ENCODE assay signal across 8 cellular contexts in the genomic region with DNA sequence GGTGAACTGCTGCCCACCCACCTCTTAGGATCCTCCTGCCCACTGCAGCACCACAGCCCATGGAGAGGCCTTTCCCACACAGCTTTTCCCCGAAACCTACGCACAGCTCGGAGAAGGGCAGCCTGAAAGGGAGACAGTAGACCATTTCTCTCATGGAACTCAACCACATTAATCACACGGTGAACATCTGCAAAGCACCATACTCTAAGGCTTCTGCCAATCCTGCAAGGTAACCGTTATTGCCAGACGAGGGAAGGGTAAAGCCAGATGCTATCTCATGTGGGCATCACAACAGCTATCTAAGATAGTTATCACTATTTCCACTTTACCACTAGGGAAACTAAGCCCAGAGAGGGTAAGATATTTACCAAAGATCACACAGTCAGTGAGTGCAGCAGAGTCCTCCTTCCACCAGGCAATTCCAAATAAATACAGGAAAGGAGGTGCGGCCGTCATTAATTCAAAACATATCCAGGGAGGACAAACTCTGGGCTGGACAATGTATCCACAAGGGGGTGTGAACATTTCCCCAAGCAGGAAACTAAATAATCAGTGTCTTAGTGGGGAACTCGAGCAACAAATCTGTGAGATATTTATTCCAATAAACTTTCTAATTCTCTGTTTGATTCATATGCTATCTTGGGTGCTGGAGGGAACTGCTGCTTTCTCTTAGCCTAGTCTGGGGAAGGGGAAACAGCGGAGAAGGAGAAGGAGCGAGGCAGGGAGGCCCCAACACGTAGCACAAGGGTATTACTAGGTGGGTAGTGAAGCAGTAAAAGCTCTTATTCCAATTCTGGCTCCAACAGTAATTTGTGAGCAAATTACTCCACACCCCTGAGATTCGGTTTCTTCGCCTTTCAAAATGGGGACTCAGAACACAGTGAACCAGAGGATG. TPM values are rescaled to one million over a fixed set of nuclear protein-coding genes. Genes with fewer than 3 reads are reported as not detected.
DNase-seq lines count a peak whose midpoint lies in the region; ATAC-seq and TF ChIP-seq lines count a peak whose summit lies in the region.

No MANE protein-coding gene starts in this region.

- peaks cover 6% of the 10 kb centered on the region for H3K36me3 ChIP-seq in CD8-positive, alpha-beta T cell (ENCODE audit: insufficient read depth, low read length)
- no peaks in the 10 kb centered on the region for H3K36me3 ChIP-seq in ectodermal cell (ENCODE audit: control insufficient read depth, insufficient read depth, low read length)

- TF ChIP-seq CTCF in CD8-positive, alpha-beta T cell (IDR thresholded peaks at IDR 0.05) = no peak
- TF ChIP-seq CTCF in LNCaP clone FGC (IDR thresholded peaks at IDR 0.05; ENCODE audit: control insufficient read depth, extremely low read depth, insufficient read depth) (no peak), nephron progenitor cell (IDR thresholded peaks at IDR 0.05) (no peak)

- intact Hi-C loops in CD8-positive, alpha-beta T cell (cut with DNase I, micrococcal nuclease) = loop anchor here (1.0 to 5.0 kb wide), 10 partner anchors 72 to 1948 kb away; a partner anchor contains a TSS

- H3K27ac ChIP-seq in CD8-positive, alpha-beta T cell (ENCODE audit: low read depth, low read length) = peak overlapping the region; percentile 78
- H3K27ac ChIP-seq in ectodermal cell (ENCODE audit: insufficient read depth, low read depth, low read length, poor library complexity, severe bottlenecking) = no peak overlapping the region

- no peaks in the 10 kb centered on the region for H3K27me3 ChIP-seq in CD8-positive, alpha-beta T cell (ENCODE audit: insufficient read depth, low read length)
- H3K27me3 ChIP-seq in ectodermal cell (ENCODE audit: control insufficient read depth, insufficient read depth, low read length, poor library complexity, severe bottlenecking) = no peaks in the 10 kb centered on the region

- POLR2A ChIA-PET in CD8-positive, alpha-beta T cell (lab: Charles Lee) = interaction anchor here (0.6 to 2.6 kb wide), 6 partner anchors 9 to 295 kb away, joined by 3 to 8 read pairs (median 5); a partner anchor contains a TSS

- no peaks in the 10 kb centered on the region for H3K9me3 ChIP-seq in CD8-positive, alpha-beta T cell (ENCODE audit: low read length)
- H3K9me3 ChIP-seq in ectodermal cell (ENCODE audit: control insufficient read depth, low read length) = no peaks in the 10 kb centered on the region

- no peak for DNase-seq in CD8-positive, alpha-beta T cell
- no peak for DNase-seq in LNCaP clone FGC (ENCODE audit: low read depth)
- no peak for DNase-seq in nephron progenitor cell
- no peak for DNase-seq in globus pallidus (ENCODE audit: low spot score)
- no peak for DNase-seq in epidermal melanocyte (ENCODE audit: insufficient read length, low spot score)

- WGBS in ectodermal cell, 2 experiments = 55 to 59% methylated on average over 13 to 14 of the region's 14 CpGs

- H3K4me1 Mint-ChIP-seq in CD8-positive, alpha-beta T cell (ENCODE audit: low read depth) = peaks cover 44% of the 10 kb centered on the region
- H3K4me1 Mint-ChIP-seq in nephron progenitor cell = peaks cover 43% of the 10 kb centered on the region

- peak overlapping the region; percentile 93 for H3K27ac Mint-ChIP-seq in CD8-positive, alpha-beta T cell
- H3K27ac Mint-ChIP-seq in nephron progenitor cell = peak overlapping the region; percentile 96

- CTCF ChIA-PET in CD8-positive, alpha-beta T cell (lab: Charles Lee) = interaction anchor here (1.1 to 1.6 kb wide), 3 partner anchors 16 to 83 kb away, joined by 3 to 7 read pairs (median 3); no protein-coding TSS in a partner anchor

- H3K9me3 Mint-ChIP-seq in CD8-positive, alpha-beta T cell = no peaks in the 10 kb centered on the region
- no peaks in the 10 kb centered on the region for H3K9me3 Mint-ChIP-seq in nephron progenitor cell

- no peaks in the 10 kb centered on the region for H3K27me3 Mint-ChIP-seq in CD8-positive, alpha-beta T cell (ENCODE audit: low read depth)
- H3K27me3 Mint-ChIP-seq in nephron progenitor cell (ENCODE audit: low read depth, poor library complexity) = peaks cover 6% of the 10 kb centered on the region

- H3K36me3 Mint-ChIP-seq in CD8-positive, alpha-beta T cell = peaks cover 16% of the 10 kb centered on the region
- peaks cover 2% of the 10 kb centered on the region for H3K36me3 Mint-ChIP-seq in nephron progenitor cell (ENCODE audit: low read depth)

- no peak for ATAC-seq in CD8-positive, alpha-beta T cell
- ATAC-seq in HG03442 (IDR thresholded peaks at IDR 0.05; ENCODE audit: unreplicated experiment) (no peak), GM21528 (IDR thresholded peaks at IDR 0.05; ENCODE audit: low FRiP score, unreplicated experiment) (no peak)

- H3K4me3 Mint-ChIP-seq in CD8-positive, alpha-beta T cell = peak overlapping the region; percentile 95
- H3K4me3 Mint-ChIP-seq in nephron progenitor cell = peak overlapping the region; percentile 93

- H3K4me1 ChIP-seq in CD8-positive, alpha-beta T cell (ENCODE audit: insufficient read depth, low read length) = peaks cover 34% of the 10 kb centered on the region
- peaks cover 19% of the 10 kb centered on the region for H3K4me1 ChIP-seq in ectodermal cell (ENCODE audit: control insufficient read depth, insufficient read depth, low read length)

- H3K4me3 ChIP-seq in CD8-positive, alpha-beta T cell (ENCODE audit: low read depth, low read length) = peak overlapping the region; percentile 97
- peak overlapping the region; percentile 91 for H3K4me3 ChIP-seq in LNCaP clone FGC (ENCODE audit: low read depth, low read length)
- H3K4me3 ChIP-seq in ectodermal cell (ENCODE audit: insufficient read depth, low read depth, low read length) = peak overlapping the region; percentile 96

RNA-seq across cellular contexts. Expression of a gene that starts 0.7 kb away (rescaled TPM):
- 1 to 10 TPM; 2.4 to 2.9 TPM for total RNA-seq in CD8-positive, alpha-beta T cell
- polyA plus RNA-seq in ectodermal cell (2013, experiment 1 of 4) = 12.4 TPM
- polyA plus RNA-seq in ectodermal cell (2013, experiment 2 of 4) = 13.1 TPM
- 8.6 TPM for polyA plus RNA-seq in ectodermal cell (2013, experiment 3 of 4)
- polyA plus RNA-seq in ectodermal cell (2013, experiment 4 of 4) = 10.5 TPM

RNA-seq across cellular contexts. Expression of a gene that starts 0.9 kb away (rescaled TPM):
- 10 to 100 TPM; 29.6 to 32.7 TPM for total RNA-seq in CD8-positive, alpha-beta T cell
- 22.3 TPM for polyA plus RNA-seq in ectodermal cell (2013, experiment 1 of 4)
- 29.4 TPM for polyA plus RNA-seq in ectodermal cell (2013, experiment 2 of 4)
- 15.0 TPM for polyA plus RNA-seq in ectodermal cell (2013, experiment 3 of 4)
- 18.5 TPM for polyA plus RNA-seq in ectodermal cell (2013, experiment 4 of 4)
